Comparison of ENCODE assay signal across 1 cellular context in genomic region chr20:38730989-38731737, GRCh38.
TF ChIP-seq lines count a peak whose summit lies in the region.

No MANE protein-coding gene starts in this region.

TF ChIP-seq in HEK293, 187 proteins besides CTCF, POLR2A, EP300 and RAD21 (continued from another document and continues in another):
- TF ChIP-seq PRDM2 (tag by site-specific recombination; IDR thresholded peaks at IDR 0.05; ENCODE audit: borderline replicate concordance) (no peak), ZNF704 (tag by site-specific recombination; IDR thresholded peaks at IDR 0.05) (no peak), ZNF350 (tag by site-specific recombination; IDR thresholded peaks at IDR 0.05) (no peak), ZNF701 (tag by site-specific recombination; IDR thresholded peaks at IDR 0.05) (no peak), ZNF555 (tag by site-specific recombination; conservative IDR thresholded peaks at IDR 0.05) (no peak), ZNF169 (tag by site-specific recombination; IDR thresholded peaks at IDR 0.05) (no peak), ZNF112 (tag by site-specific recombination; IDR thresholded peaks at IDR 0.05) (no peak), ZNF707 (tag by site-specific recombination; IDR thresholded peaks at IDR 0.05) (no peak), ZNF658 (tag by site-specific recombination; IDR thresholded peaks at IDR 0.05) (no peak), ZNF2 (tag by site-specific recombination; IDR thresholded peaks at IDR 0.05) (peak; percentile 89), ZNF132 (tag by site-specific recombination; IDR thresholded peaks at IDR 0.05; ENCODE audit: borderline replicate concordance) (no peak), ZNF133 (tag by site-specific recombination; IDR thresholded peaks at IDR 0.05) (no peak), SALL2 (tag by site-specific recombination; IDR thresholded peaks at IDR 0.05; ENCODE audit: borderline replicate concordance) (no peak), ZBTB20 (tag by site-specific recombination; IDR thresholded peaks at IDR 0.05) (peak; percentile 57; the same call in 1 of the 2 replicates), TSHZ1 (tag by site-specific recombination; IDR thresholded peaks at IDR 0.05; ENCODE audit: borderline replicate concordance) (no peak; the same call in 1 of the 2 replicates), SETDB1 (IDR thresholded peaks at IDR 0.05; ENCODE audit: insufficient read length, low read length) (no peak), ZNF433 (tag by site-specific recombination; IDR thresholded peaks at IDR 0.05; ENCODE audit: low read depth) (no peak), ZNF830 (tag by site-specific recombination; IDR thresholded peaks at IDR 0.05; ENCODE audit: low read depth) (no peak), ZNF221 (tag by site-specific recombination; IDR thresholded peaks at IDR 0.05; ENCODE audit: borderline replicate concordance) (no peak), ZNF792 (tag by site-specific recombination; IDR thresholded peaks at IDR 0.05) (no peak), ZNF211 (tag by site-specific recombination; IDR thresholded peaks at IDR 0.05; ENCODE audit: low read depth) (no peak), PATZ1 (tag by site-specific recombination; IDR thresholded peaks at IDR 0.05) (peak; percentile 84), TRIM28 (IDR thresholded peaks at IDR 0.05; ENCODE audit: borderline replicate concordance, low read length) (no peak), ZNF302 (tag by site-specific recombination; IDR thresholded peaks at IDR 0.05; ENCODE audit: low read depth) (no peak), ZSCAN23 (tag by site-specific recombination; IDR thresholded peaks at IDR 0.05) (no peak), PRDM1 (tag by site-specific recombination; IDR thresholded peaks at IDR 0.05) (no peak), PRDM4 (tag by site-specific recombination; IDR thresholded peaks at IDR 0.05) (no peak), OVOL3 (tag by site-specific recombination; IDR thresholded peaks at IDR 0.05) (no peak), KLF1 (tag by site-specific recombination; IDR thresholded peaks at IDR 0.05) (peak; percentile 34; the same call in 1 of the 2 replicates), ZNF18 (tag by site-specific recombination; IDR thresholded peaks at IDR 0.05) (no peak), ZNF354C (tag by site-specific recombination; IDR thresholded peaks at IDR 0.05; ENCODE audit: borderline replicate concordance, low read depth) (no peak), GFI1B (tag by site-specific recombination; IDR thresholded peaks at IDR 0.05) (no peak), KLF17 (tag by site-specific recombination; IDR thresholded peaks at IDR 0.05) (peak; percentile 54), ZNF621 (tag by site-specific recombination; IDR thresholded peaks at IDR 0.05) (no peak), ZNF501 (tag by site-specific recombination; IDR thresholded peaks at IDR 0.05) (peak; percentile 60; the same call in 1 of the 2 replicates), AEBP2 (tag by site-specific recombination; IDR thresholded peaks at IDR 0.05; ENCODE audit: borderline replicate concordance) (no peak), ZNF561 (tag by site-specific recombination; IDR thresholded peaks at IDR 0.05; ENCODE audit: borderline replicate concordance) (peak; percentile 95), ZNF843 (tag by site-specific recombination; IDR thresholded peaks at IDR 0.05) (no peak), ZBTB44 (tag by site-specific recombination; IDR thresholded peaks at IDR 0.05) (peak; percentile 39; the same call in 1 of the 2 replicates), HOXD13 (CRISPR knock-in tag; IDR thresholded peaks at IDR 0.05; ENCODE audit: borderline replicate concordance) (no peak)
